ENCODE assay signal across 24 cellular contexts in genomic region chr10:129126955-129127354, GRCh38.
"Had no signal": no experiment of that assay in that cellular context is flagged by ENCODE, and none has a peak within 500 bp of the region (broad histone marks: within the 10 kb centered on the region; RNA-seq: fewer than 3 reads in every experiment).

No MANE protein-coding gene starts in this region.

- H3K4me3 Mint-ChIP-seq: IgD-negative memory B cell had no signal

- H3K27ac ChIP-seq: KMS-11, Peyer's patch, SJCRH30 had no signal

- H3K36me3 Mint-ChIP-seq: IgD-negative memory B cell had no signal

- H3K4me1 Mint-ChIP-seq: IgD-negative memory B cell had no signal

- DNase-seq: Kasumi-1; MM.1S; NCI-H1092 treated with DMSO at 0.1 percent for 48 hours; NCI-H1436; NCI-H187; NCI-H2029; NCI-H2081 treated with DMSO at 0.1 percent for 48 hours; NCI-H2171; NCI-H226; NCI-H446; NCI-H510A; NCI-H524 treated with DMSO at 0.1 percent for 48 hours; NCI-H748 treated with DMSO at 0.1 percent for 48 hours; NK-92 treated with Interleukin-12 subunit alpha and Interleukin-12 subunit beta, amount 100 ng/mL, for 24 hours; PC-3; Peyer's patch; SHP77 treated with DMSO at 0.1 percent for 48 hours; SJCRH30; T-helper 1 cell had no signal

- H3K9ac ChIP-seq: KMS-11 had no signal

- H3K9me3 Mint-ChIP-seq: IgD-negative memory B cell had no signal

- H3K27ac Mint-ChIP-seq: IgD-negative memory B cell had no signal

- ATAC-seq: K562, PC-3, Right ventricle myocardium inferior, SK-N-SH treated with all-trans-retinoic acid at 6 μM for 48 hours had no signal

- H3K4me3 ChIP-seq: K562, Peyer's patch, SJCRH30 had no signal

- H3K27me3 ChIP-seq: Peyer's patch, SJCRH30 had no signal

- H3K4me1 ChIP-seq: Peyer's patch, SJCRH30 had no signal

- H3K36me3 ChIP-seq: Peyer's patch, SJCRH30 had no signal

- H3K27me3 Mint-ChIP-seq: IgD-negative memory B cell had no signal

- H3K9me3 ChIP-seq: Peyer's patch, SJCRH30 had no signal
